Comparison of ENCODE assay signal across 2 cellular contexts in the genomic region with DNA sequence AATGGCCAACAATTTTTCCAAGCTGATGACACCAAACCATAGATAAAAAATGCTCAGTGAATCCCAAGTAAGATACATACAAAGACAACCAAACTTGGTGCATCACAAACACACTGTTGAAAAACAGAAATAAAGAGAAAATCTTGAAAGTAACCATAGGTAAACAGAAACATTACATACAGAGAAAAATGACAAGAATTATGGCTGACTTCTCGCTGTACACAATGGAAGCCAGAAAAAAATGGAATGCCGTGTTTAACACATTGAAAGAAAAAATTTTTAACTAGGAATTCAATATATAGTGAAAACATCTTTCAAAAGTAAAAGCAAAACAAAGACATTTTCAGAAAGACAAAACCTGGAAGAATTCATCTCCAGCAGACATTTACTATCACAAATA.
A peak's percentile ranks its signal among the peaks of the same experiment; 100 is the strongest.
TF ChIP-seq lines count a peak whose summit lies in the region.

No MANE protein-coding gene starts in this region.

TF ChIP-seq in HEK293, 187 proteins besides CTCF, POLR2A, EP300 and RAD21 (continued from another document):
- TF ChIP-seq ZNF518A (tag by site-specific recombination; conservative IDR thresholded peaks at IDR 0.05; ENCODE audit: low read depth), result no peak

TF ChIP-seq in GM12878, 131 proteins besides CTCF, POLR2A, EP300 and RAD21 (continued from another document):
- 0 out of 2 replicates have a peak, but pooled peaks have one; percentile 77 for TF ChIP-seq CBX5 (IDR thresholded peaks at IDR 0.05; ENCODE audit: low read depth)
